Comparison of ENCODE assay signal across 9 cellular contexts in the genomic region with DNA sequence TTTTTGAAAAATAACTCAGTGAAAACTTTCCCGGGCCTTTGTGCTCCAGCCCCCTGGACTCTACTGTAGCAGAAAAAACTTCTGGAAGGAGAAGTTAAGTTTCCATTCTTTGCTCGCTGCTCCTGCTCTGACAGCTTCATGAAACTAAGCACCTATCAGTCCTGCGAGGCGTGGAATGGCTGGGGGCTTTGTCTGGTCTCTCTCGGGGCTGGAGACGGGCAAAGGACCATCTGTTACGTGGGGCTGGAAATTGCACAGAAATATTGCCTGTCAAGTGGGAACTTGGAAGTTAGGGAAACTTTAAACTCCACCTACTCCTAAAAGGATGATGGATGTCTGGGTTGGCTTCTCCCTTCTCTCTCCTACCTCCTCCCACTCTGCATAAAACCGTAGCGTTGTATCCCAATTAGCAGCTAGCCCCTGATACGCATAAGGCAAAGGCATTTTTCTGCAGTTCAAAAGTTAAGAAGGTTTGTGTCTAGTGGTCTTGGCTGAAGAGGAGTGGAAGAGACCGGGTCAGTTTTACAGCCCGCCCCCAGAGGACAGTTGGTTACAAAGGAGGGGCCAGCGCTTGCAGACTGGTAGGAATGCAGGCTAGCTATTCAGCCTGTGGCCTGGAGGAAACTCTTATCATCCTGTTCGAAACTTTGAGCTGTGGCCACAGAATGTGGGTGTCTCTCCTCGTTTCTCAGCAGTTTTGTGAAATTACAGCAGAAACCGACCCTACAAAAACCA. TPM values are rescaled to one million over a fixed set of nuclear protein-coding genes. Genes with fewer than 3 reads are reported as not detected.
A peak's percentile ranks its signal among the peaks of the same experiment; 100 is the strongest.
DNase-seq lines count a peak whose midpoint lies in the region; ATAC-seq and TF ChIP-seq lines count a peak whose summit lies in the region.
"Had no signal": no experiment of that assay in that cellular context is flagged by ENCODE, and none has a peak within 500 bp of the region (broad histone marks: within the 10 kb centered on the region; RNA-seq: fewer than 3 reads in every experiment).

No MANE protein-coding gene starts in this region.

- no peaks in the 10 kb centered on the region for H3K27me3 ChIP-seq in layer of hippocampus (ENCODE audit: control insufficient read depth, insufficient read depth, low read length)

- peaks cover 2% of the 10 kb centered on the region for H3K36me3 Mint-ChIP-seq in chondrocyte (ENCODE audit: low read depth)

- H3K27ac ChIP-seq in layer of hippocampus (ENCODE audit: low read depth, low read length) (peak overlapping the region; percentile 71), substantia nigra (ENCODE audit: low read depth, low read length, poor library complexity, severe bottlenecking) (peak overlapping the region; percentile 81)

- TF ChIP-seq CTCF in chondrocyte (IDR thresholded peaks at IDR 0.05), result peak; percentile 63

- ATAC-seq in HG03439 (IDR thresholded peaks at IDR 0.05; ENCODE audit: unreplicated experiment), result no peak
- ATAC-seq: Panc1 had no signal

- peak overlapping the region; percentile 89 for H3K4me3 Mint-ChIP-seq in chondrocyte (ENCODE audit: unreplicated experiment)

- H3K27ac Mint-ChIP-seq in chondrocyte (ENCODE audit: unreplicated experiment), result peak overlapping the region; percentile 89

- no peaks in the 10 kb centered on the region for H3K9me3 Mint-ChIP-seq in chondrocyte (ENCODE audit: low read depth)

- DNase-seq in HK-2 (ENCODE audit: unreplicated experiment), result peak; percentile 11
- DNase-seq in chondrocyte (ENCODE audit: low spot score), result no peak
- DNase-seq in substantia nigra (lab: John Stamatoyannopoulos, UW), result peak in 39 of 49 donors; percentile 3 to 63 (median 24)
- DNase-seq in HuH-7 (ENCODE audit: low spot score), result no peak
- no peak for DNase-seq in effector CD4-positive, alpha-beta T cell
- DNase-seq in NCI-H1105 treated with DMSO at 0.1 percent for 48 hours (lab: John Stamatoyannopoulos, UW), result no peak

- peaks cover 42% of the 10 kb centered on the region for H3K4me1 Mint-ChIP-seq in chondrocyte (ENCODE audit: low read depth)

- H3K27me3 Mint-ChIP-seq in chondrocyte (ENCODE audit: low read depth), result peaks cover under 1% of the 10 kb centered on the region

RNA-seq across cellular contexts. Expression of gene FBXL7, which starts 1.2 kb away (rescaled TPM):
- total RNA-seq in chondrocyte, result 24.7 to 32.6 TPM (median 31.4 TPM) in 3 replicates

Comparison
In these comparisons a context has a peak if more than half of its experiments do, and no peak if none do; other contexts are left out.
1. DNase-seq: peak in HK-2 (single experiment) and substantia nigra (39 of 49); none in chondrocyte (single experiment), HuH-7 (single experiment), effector CD4-positive, alpha-beta T cell (single experiment) and NCI-H1105 treated with DMSO at 0.1 percent for 48 hours (single experiment).